Comparison of ENCODE assay signal across 1 cellular context in the genomic region with DNA sequence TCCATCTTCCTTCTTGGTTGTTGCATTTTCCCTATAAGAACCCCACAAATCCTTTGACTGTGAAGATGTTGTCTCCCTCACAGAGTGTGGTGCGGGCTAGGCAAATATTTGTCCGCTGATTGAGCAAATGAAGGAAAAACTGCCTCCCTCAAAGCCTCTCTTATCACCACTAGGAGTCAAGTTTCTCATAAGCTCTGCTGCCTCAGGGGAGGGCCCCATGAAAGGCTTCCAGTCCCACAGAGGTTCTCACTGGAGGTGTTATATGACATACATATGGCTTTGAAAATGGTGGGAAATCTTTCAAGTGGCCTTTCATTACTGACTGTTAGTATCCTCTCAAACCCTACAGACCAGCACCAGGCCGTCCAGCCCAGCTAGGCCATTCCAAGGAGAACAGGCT.
A peak's percentile ranks its signal among the peaks of the same experiment; 100 is the strongest.
TF ChIP-seq lines count a peak whose summit lies in the region.

No MANE protein-coding gene starts in this region.

TF ChIP-seq in HEK293, 187 proteins besides CTCF, POLR2A, EP300 and RAD21 (continued from another document):
- TF ChIP-seq ZNF19 (tag by site-specific recombination; IDR thresholded peaks at IDR 0.05; ENCODE audit: low read depth) (no peak), KLF8 (tag by site-specific recombination; IDR thresholded peaks at IDR 0.05) (no peak), HOXA7 (CRISPR knock-in tag; IDR thresholded peaks at IDR 0.05; ENCODE audit: borderline replicate concordance) (no peak), ZNF580 (tag by site-specific recombination; IDR thresholded peaks at IDR 0.05) (no peak), TRIM28 (IDR thresholded peaks at IDR 0.05; ENCODE audit: borderline replicate concordance, low read length) (peak; percentile 85), TCF7L2 (IDR thresholded peaks at IDR 0.05; ENCODE audit: borderline replicate concordance, low read depth, low read length) (peak; percentile 92), GLI2 (tag by site-specific recombination; IDR thresholded peaks at IDR 0.05; ENCODE audit: borderline replicate concordance, low read depth) (no peak), ZBTB6 (tag by site-specific recombination; IDR thresholded peaks at IDR 0.05) (no peak), ZNF184 (tag by site-specific recombination; IDR thresholded peaks at IDR 0.05) (no peak), ZNF366 (tag by site-specific recombination; conservative IDR thresholded peaks at IDR 0.05) (no peak), ELK4 (IDR thresholded peaks at IDR 0.05; ENCODE audit: borderline replicate concordance, low read depth, low read length) (no peak), PATZ1 (tag by site-specific recombination; IDR thresholded peaks at IDR 0.05) (no peak), ZNF664 (tag by site-specific recombination; IDR thresholded peaks at IDR 0.05) (no peak), HOXD13 (CRISPR knock-in tag; IDR thresholded peaks at IDR 0.05; ENCODE audit: borderline replicate concordance) (no peak), ZNF10 (tag by site-specific recombination; IDR thresholded peaks at IDR 0.05) (no peak), ZNF626 (tag by site-specific recombination; IDR thresholded peaks at IDR 0.05) (no peak), MZF1 (tag by site-specific recombination; IDR thresholded peaks at IDR 0.05; ENCODE audit: borderline replicate concordance) (no peak), ZNF214 (tag by site-specific recombination; IDR thresholded peaks at IDR 0.05; ENCODE audit: borderline replicate concordance) (no peak), GLIS1 (tag by site-specific recombination; IDR thresholded peaks at IDR 0.05) (peak; percentile 88), ZSCAN23 (tag by site-specific recombination; IDR thresholded peaks at IDR 0.05) (no peak), ZNF2 (tag by site-specific recombination; IDR thresholded peaks at IDR 0.05) (no peak), ZNF133 (tag by site-specific recombination; IDR thresholded peaks at IDR 0.05) (no peak), ZNF394 (tag by site-specific recombination; IDR thresholded peaks at IDR 0.05; ENCODE audit: borderline replicate concordance) (no peak), ZNF221 (tag by site-specific recombination; IDR thresholded peaks at IDR 0.05; ENCODE audit: borderline replicate concordance) (no peak), OSR2 (tag by site-specific recombination; IDR thresholded peaks at IDR 0.05) (no peak), ZNF600 (tag by site-specific recombination; IDR thresholded peaks at IDR 0.05) (no peak), ZNF132 (tag by site-specific recombination; IDR thresholded peaks at IDR 0.05; ENCODE audit: borderline replicate concordance) (no peak), PRDM10 (tag by site-specific recombination; IDR thresholded peaks at IDR 0.05) (peak; percentile 61; the same call in 1 of the 2 replicates), ZNF211 (tag by site-specific recombination; IDR thresholded peaks at IDR 0.05; ENCODE audit: low read depth) (no peak), ZNF138 (tag by site-specific recombination; IDR thresholded peaks at IDR 0.05; ENCODE audit: borderline replicate concordance) (no peak), EGR2 (tag by site-specific recombination; IDR thresholded peaks at IDR 0.05; ENCODE audit: low read depth) (no peak), RBAK (tag by site-specific recombination; IDR thresholded peaks at IDR 0.05) (no peak), ZFP69B (tag by site-specific recombination; IDR thresholded peaks at IDR 0.05) (no peak), ZNF692 (tag by site-specific recombination; IDR thresholded peaks at IDR 0.05) (peak; percentile 17; the same call in 1 of the 2 replicates), ZNF23 (tag by site-specific recombination; IDR thresholded peaks at IDR 0.05; ENCODE audit: borderline replicate concordance) (no peak), ZBTB8A (tag by site-specific recombination; IDR thresholded peaks at IDR 0.05) (no peak), ZNF324 (tag by site-specific recombination; IDR thresholded peaks at IDR 0.05) (no peak), YY2 (tag by site-specific recombination; IDR thresholded peaks at IDR 0.05) (no peak), ZNF157 (tag by site-specific recombination; IDR thresholded peaks at IDR 0.05) (no peak), ZNF266 (tag by site-specific recombination; IDR thresholded peaks at IDR 0.05; ENCODE audit: low read depth) (no peak), ZFP3 (tag by site-specific recombination; IDR thresholded peaks at IDR 0.05; ENCODE audit: low read depth) (no peak), ZNF140 (tag by site-specific recombination; IDR thresholded peaks at IDR 0.05) (no peak)
- TF ChIP-seq, protein P1, sequence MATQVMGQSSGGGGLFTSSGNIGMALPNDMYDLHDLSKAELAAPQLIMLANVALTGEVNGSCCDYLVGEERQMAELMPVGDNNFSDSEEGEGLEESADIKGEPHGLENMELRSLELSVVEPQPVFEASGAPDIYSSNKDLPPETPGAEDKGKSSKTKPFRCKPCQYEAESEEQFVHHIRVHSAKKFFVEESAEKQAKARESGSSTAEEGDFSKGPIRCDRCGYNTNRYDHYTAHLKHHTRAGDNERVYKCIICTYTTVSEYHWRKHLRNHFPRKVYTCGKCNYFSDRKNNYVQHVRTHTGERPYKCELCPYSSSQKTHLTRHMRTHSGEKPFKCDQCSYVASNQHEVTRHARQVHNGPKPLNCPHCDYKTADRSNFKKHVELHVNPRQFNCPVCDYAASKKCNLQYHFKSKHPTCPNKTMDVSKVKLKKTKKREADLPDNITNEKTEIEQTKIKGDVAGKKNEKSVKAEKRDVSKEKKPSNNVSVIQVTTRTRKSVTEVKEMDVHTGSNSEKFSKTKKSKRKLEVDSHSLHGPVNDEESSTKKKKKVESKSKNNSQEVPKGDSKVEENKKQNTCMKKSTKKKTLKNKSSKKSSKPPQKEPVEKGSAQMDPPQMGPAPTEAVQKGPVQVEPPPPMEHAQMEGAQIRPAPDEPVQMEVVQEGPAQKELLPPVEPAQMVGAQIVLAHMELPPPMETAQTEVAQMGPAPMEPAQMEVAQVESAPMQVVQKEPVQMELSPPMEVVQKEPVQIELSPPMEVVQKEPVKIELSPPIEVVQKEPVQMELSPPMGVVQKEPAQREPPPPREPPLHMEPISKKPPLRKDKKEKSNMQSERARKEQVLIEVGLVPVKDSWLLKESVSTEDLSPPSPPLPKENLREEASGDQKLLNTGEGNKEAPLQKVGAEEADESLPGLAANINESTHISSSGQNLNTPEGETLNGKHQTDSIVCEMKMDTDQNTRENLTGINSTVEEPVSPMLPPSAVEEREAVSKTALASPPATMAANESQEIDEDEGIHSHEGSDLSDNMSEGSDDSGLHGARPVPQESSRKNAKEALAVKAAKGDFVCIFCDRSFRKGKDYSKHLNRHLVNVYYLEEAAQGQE (tag by site-specific recombination; IDR thresholded peaks at IDR 0.05): no peak
- TF ChIP-seq, protein P2, sequence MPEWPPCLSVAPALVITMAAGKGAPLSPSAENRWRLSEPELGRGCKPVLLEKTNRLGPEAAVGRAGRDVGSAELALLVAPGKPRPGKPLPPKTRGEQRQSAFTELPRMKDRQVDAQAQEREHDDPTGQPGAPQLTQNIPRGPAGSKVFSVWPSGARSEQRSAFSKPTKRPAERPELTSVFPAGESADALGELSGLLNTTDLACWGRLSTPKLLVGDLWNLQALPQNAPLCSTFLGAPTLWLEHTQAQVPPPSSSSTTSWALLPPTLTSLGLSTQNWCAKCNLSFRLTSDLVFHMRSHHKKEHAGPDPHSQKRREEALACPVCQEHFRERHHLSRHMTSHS (tag by site-specific recombination; IDR thresholded peaks at IDR 0.05): no peak
- TF ChIP-seq, protein P3, sequence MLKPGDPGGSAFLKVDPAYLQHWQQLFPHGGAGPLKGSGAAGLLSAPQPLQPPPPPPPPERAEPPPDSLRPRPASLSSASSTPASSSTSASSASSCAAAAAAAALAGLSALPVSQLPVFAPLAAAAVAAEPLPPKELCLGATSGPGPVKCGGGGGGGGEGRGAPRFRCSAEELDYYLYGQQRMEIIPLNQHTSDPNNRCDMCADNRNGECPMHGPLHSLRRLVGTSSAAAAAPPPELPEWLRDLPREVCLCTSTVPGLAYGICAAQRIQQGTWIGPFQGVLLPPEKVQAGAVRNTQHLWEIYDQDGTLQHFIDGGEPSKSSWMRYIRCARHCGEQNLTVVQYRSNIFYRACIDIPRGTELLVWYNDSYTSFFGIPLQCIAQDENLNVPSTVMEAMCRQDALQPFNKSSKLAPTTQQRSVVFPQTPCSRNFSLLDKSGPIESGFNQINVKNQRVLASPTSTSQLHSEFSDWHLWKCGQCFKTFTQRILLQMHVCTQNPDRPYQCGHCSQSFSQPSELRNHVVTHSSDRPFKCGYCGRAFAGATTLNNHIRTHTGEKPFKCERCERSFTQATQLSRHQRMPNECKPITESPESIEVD (tag by site-specific recombination; IDR thresholded peaks at IDR 0.05): peak; percentile 53; the same call in 1 of the 2 replicates
TF ChIP-seq in HEK293: peak in this region for 7.
